ENCODE assay signal across 1 cellular context in genomic region chr17:2874211-2874686, GRCh38.
TF ChIP-seq lines count a peak whose summit lies in the region.

No MANE protein-coding gene starts in this region.

TF ChIP-seq in H1, 55 proteins besides CTCF, POLR2A, EP300 and RAD21 (continued from another document):
- TF ChIP-seq SIX5 (IDR thresholded peaks at IDR 0.05; ENCODE audit: low read depth, low read length) = no peak
- TF ChIP-seq MAX (IDR thresholded peaks at IDR 0.05) = no peak
- no peak for TF ChIP-seq TCF12 (IDR thresholded peaks at IDR 0.05; ENCODE audit: low read depth, low read length)
- TF ChIP-seq E2F6 (IDR thresholded peaks at IDR 0.05) = no peak
- TF ChIP-seq USF2 (IDR thresholded peaks at IDR 0.05; ENCODE audit: low read length) = no peak
- no peak for TF ChIP-seq CHD7 (IDR thresholded peaks at IDR 0.05; ENCODE audit: insufficient replicate concordance, low read length)
- no peak for TF ChIP-seq RXRA (IDR thresholded peaks at IDR 0.05; ENCODE audit: insufficient read depth, low read depth, low read length)
- no peak for TF ChIP-seq SAP30 (IDR thresholded peaks at IDR 0.05; ENCODE audit: insufficient read depth, insufficient replicate concordance, low read length)
- TF ChIP-seq NRF1 (IDR thresholded peaks at IDR 0.05; ENCODE audit: low read depth, low read length) = no peak
- no peak for TF ChIP-seq CEBPB (IDR thresholded peaks at IDR 0.05; ENCODE audit: low read depth, low read length)
- no peak for TF ChIP-seq SUZ12 (IDR thresholded peaks at IDR 0.05; ENCODE audit: low read length)
- TF ChIP-seq GABPA (IDR thresholded peaks at IDR 0.05; ENCODE audit: borderline replicate concordance, insufficient read depth, low read length) = no peak
- no peak for TF ChIP-seq ZNF274 (IDR thresholded peaks at IDR 0.05; ENCODE audit: borderline replicate concordance, extremely low read depth, low read length)
- no peak for TF ChIP-seq BCL11A (IDR thresholded peaks at IDR 0.05; ENCODE audit: low read depth in 2 of 2, low read length in 2 of 2)
- TF ChIP-seq CTBP2 (IDR thresholded peaks at IDR 0.05; ENCODE audit: borderline replicate concordance, insufficient read depth, insufficient read length, low read length) = no peak
- peak; percentile 69; the same call in 1 of the 2 replicates for TF ChIP-seq POU5F1 (IDR thresholded peaks at IDR 0.05; ENCODE audit: low read depth, low read length)
- TF ChIP-seq CHD1 (IDR thresholded peaks at IDR 0.05; ENCODE audit: low read depth, low read length) = no peak
- no peak for TF ChIP-seq ATF3 (IDR thresholded peaks at IDR 0.05; ENCODE audit: insufficient read depth, low read depth, low read length)
- TF ChIP-seq JUND (IDR thresholded peaks at IDR 0.05; ENCODE audit: low read length) = no peak
- no peak for TF ChIP-seq BRCA1 (IDR thresholded peaks at IDR 0.05; ENCODE audit: low read depth, low read length)
- no peak for TF ChIP-seq CBX8 (IDR thresholded peaks at IDR 0.05; ENCODE audit: borderline replicate concordance, low read depth, low read length)
- peak; percentile 55 for TF ChIP-seq TAF1 (IDR thresholded peaks at IDR 0.05; ENCODE audit: low read depth, low read length)
- TF ChIP-seq BACH1 (IDR thresholded peaks at IDR 0.05; ENCODE audit: low read length) = no peak
- TF ChIP-seq KDM4A (IDR thresholded peaks at IDR 0.05; ENCODE audit: low read depth, low read length, severe bottlenecking) = no peak
- no peak; the same call in 1 of the 2 replicates for TF ChIP-seq SRF (IDR thresholded peaks at IDR 0.05; ENCODE audit: low read depth, low read length)
- no peak for TF ChIP-seq KDM5A (IDR thresholded peaks at IDR 0.05; ENCODE audit: low read length)
- peak; percentile 75 for TF ChIP-seq SP1 (IDR thresholded peaks at IDR 0.05; ENCODE audit: low read depth, low read length)
- peak; percentile 64 for TF ChIP-seq ATF2 (IDR thresholded peaks at IDR 0.05; ENCODE audit: low read length)
- TF ChIP-seq JUN (IDR thresholded peaks at IDR 0.05; ENCODE audit: low read depth, low read length) = no peak
- no peak for TF ChIP-seq RNF2 (IDR thresholded peaks at IDR 0.05; ENCODE audit: borderline replicate concordance, low read depth, low read length, missing control alignments, poor library complexity, severe bottlenecking)
- TF ChIP-seq GTF2F1 (IDR thresholded peaks at IDR 0.05; ENCODE audit: borderline replicate concordance, low read depth, low read length) = no peak
- no peak for TF ChIP-seq FOSL1 (IDR thresholded peaks at IDR 0.05; ENCODE audit: insufficient read depth, low read depth, low read length)
- TF ChIP-seq NANOG (IDR thresholded peaks at IDR 0.05; ENCODE audit: insufficient read depth, low read depth, low read length, poor library complexity, severe bottlenecking) = peak; percentile 72
- peak; percentile 85 for TF ChIP-seq ASH2L (IDR thresholded peaks at IDR 0.05; ENCODE audit: low read length)
- TF ChIP-seq HDAC2 (IDR thresholded peaks at IDR 0.05; ENCODE audit: borderline replicate concordance in 1 of 2, low read depth in 2 of 2, low read length in 2 of 2) = peak in 1 of 2 experiments; percentile 93; a peak in 2 of 4 replicates
- peak; percentile 37; the same call in 1 of the 2 replicates for TF ChIP-seq YY1 (IDR thresholded peaks at IDR 0.05; ENCODE audit: low read depth, low read length)
- no peak for TF ChIP-seq SP4 (IDR thresholded peaks at IDR 0.05; ENCODE audit: low read length)
- TF ChIP-seq PHF8 (conservative IDR thresholded peaks at IDR 0.05; ENCODE audit: low read depth, low read length) = no peak
- no peak for TF ChIP-seq EGR1 (IDR thresholded peaks at IDR 0.05; ENCODE audit: borderline replicate concordance, low read depth, low read length)
- TF ChIP-seq EZH2 (IDR thresholded peaks at IDR 0.05; ENCODE audit: low read depth, low read length, severe bottlenecking) = no peak
- TF ChIP-seq POLR2AphosphoS5 (IDR thresholded peaks at IDR 0.05; ENCODE audit: low read depth, low read length) = no peak
- TF ChIP-seq HDAC6 (IDR thresholded peaks at IDR 0.05; ENCODE audit: low read depth, low read length) = no peak
- TF ChIP-seq MAFK (IDR thresholded peaks at IDR 0.05; ENCODE audit: low read depth, low read length) = no peak
- no peak; the same call in 1 of the 2 replicates for TF ChIP-seq RBBP5 (IDR thresholded peaks at IDR 0.05; ENCODE audit: borderline replicate concordance, low read depth, low read length)
- TF ChIP-seq KDM1A (IDR thresholded peaks at IDR 0.05; ENCODE audit: borderline replicate concordance, low read length) = no peak
- TF ChIP-seq TAF7 (optimal IDR thresholded peaks at IDR 0.05; ENCODE audit: borderline replicate concordance, low read depth, low read length) = no peak
- no peak for TF ChIP-seq CHD2 (IDR thresholded peaks at IDR 0.05; ENCODE audit: low read length)
- TF ChIP-seq SP2 (IDR thresholded peaks at IDR 0.05; ENCODE audit: low read length) = no peak
- TF ChIP-seq RFX5 (IDR thresholded peaks at IDR 0.05; ENCODE audit: borderline replicate concordance, low read depth, low read length) = no peak
- peak; percentile 50 for TF ChIP-seq CREB1 (IDR thresholded peaks at IDR 0.05)
- TF ChIP-seq CBX5 (IDR thresholded peaks at IDR 0.05; ENCODE audit: low read depth, low read length) = no peak
- 0 out of 4 replicates have a peak, but pooled peaks of 1 of the 2 experiments have one; percentile 17 for TF ChIP-seq SIN3A (conservative IDR thresholded peaks at IDR 0.05 in 1 of 2, IDR thresholded peaks at IDR 0.05 in 1 of 2; ENCODE audit: low read depth in 1 of 2, low read length in 2 of 2)
TF ChIP-seq in H1: peak in this region for 11.
